8 cellular contexts compared by ENCODE assay signal in the genomic region with DNA sequence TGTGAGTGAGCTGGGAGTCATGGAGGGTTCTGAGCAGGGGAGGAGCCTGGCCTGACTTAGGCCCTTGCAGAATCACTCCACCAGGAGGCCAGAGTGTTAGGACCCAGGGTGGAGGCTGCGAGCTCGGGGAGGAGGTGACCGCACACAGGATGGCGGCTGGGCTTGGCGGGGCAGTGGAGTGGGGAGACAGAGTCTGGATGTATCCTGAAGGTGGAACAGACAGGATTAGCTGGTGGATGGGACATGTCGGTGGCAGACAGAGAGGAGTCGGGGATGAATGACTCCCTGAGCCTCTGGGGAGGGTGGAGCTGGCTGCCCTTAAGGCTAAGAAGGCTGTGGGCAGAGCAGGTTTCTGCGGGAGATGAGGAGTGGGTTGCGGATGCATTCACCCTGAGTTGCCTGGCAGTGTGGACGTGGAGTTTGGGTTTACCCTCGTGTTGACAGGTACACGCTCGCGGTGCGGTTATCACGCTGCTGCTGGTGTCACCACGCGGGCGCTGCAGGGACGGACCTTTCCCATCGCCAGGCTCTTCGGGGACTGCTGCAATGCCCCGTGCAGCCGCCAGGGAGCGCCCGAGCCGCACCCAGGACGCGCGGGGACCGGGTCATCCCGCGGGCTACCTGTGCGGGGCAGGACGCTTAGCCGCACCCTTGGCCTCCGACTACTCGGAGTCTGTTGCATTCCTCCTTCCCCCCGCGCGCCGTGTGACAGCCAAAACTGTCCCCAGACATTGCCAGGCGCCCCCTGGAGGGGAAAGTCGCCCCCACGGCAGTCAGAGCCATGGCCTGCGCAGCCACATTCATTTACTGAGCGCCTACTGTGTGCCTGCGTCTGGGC. TPM values are rescaled to one million over a fixed set of nuclear protein-coding genes. Genes with fewer than 3 reads are reported as not detected.
A peak's percentile ranks its signal among the peaks of the same experiment; 100 is the strongest.
DNase-seq lines count a peak whose midpoint lies in the region; ATAC-seq and TF ChIP-seq lines count a peak whose summit lies in the region.

No MANE protein-coding gene starts in this region.

- H3K27ac ChIP-seq in RWPE1 (no peak overlapping the region), gastroesophageal sphincter (no peak overlapping the region), tibial artery (no peak overlapping the region)

- H3K4me3 ChIP-seq in AG09309 (ENCODE audit: control insufficient read depth, low read depth, low read length) (peak overlapping the region; percentile 14), gastroesophageal sphincter (peak overlapping the region in 1 of 2 donors; percentile 14), tibial artery (peak overlapping the region in 1 of 2 donors; percentile 23)

- H3K4me3 Mint-ChIP-seq in IgD-negative memory B cell, result peak overlapping the region in 2 of 4 donors; percentile 78 to 84

- H3K9me3 ChIP-seq in gastroesophageal sphincter (no peaks in the 10 kb centered on the region), tibial artery (no peaks in the 10 kb centered on the region)

- peak overlapping the region in 2 of 3 donors; percentile 6 to 87 for H3K27ac Mint-ChIP-seq in IgD-negative memory B cell

- intact Hi-C loops in tibial artery (cut with DNase I; ENCODE audit: low total_unique reads), result loop anchor here (2.0 to 10.0 kb wide), 3 partner anchors 234 to 318 kb away; no protein-coding TSS in a partner anchor

- H3K4me1 Mint-ChIP-seq in IgD-negative memory B cell, result peaks cover 5 to 11% (median 5%) of the 10 kb centered on the region in 3 donors

- TF ChIP-seq EP300 in gastroesophageal sphincter (IDR thresholded peaks at IDR 0.05), result no peak

- ATAC-seq in GM18907 (IDR thresholded peaks at IDR 0.05; ENCODE audit: unreplicated experiment), result peak; percentile 66
- ATAC-seq in gastroesophageal sphincter, result peak; percentile 74
- ATAC-seq in omental fat pad (ENCODE audit: low FRiP score), result peak; percentile 59

- H3K27me3 ChIP-seq in gastroesophageal sphincter (peaks cover 18% of the 10 kb centered on the region), tibial artery (no peaks in the 10 kb centered on the region)

- H3K9me3 Mint-ChIP-seq in IgD-negative memory B cell, result no peaks in the 10 kb centered on the region

- H3K4me1 ChIP-seq in gastroesophageal sphincter (peaks cover 0 to 22% (median 4%) of the 10 kb centered on the region in 3 donors), tibial artery (peaks cover 0 to 41% (median 24%) of the 10 kb centered on the region in 4 donors)

- POLR2A ChIA-PET in RWPE1 (lab: Yijun Ruan, JAX; ENCODE audit: low non-redundant PET), result no interaction called here

- TF ChIP-seq POLR2A in gastroesophageal sphincter (IDR thresholded peaks at IDR 0.05), result no peak

- TF ChIP-seq CTCF in AG09309 (IDR thresholded peaks at IDR 0.05; ENCODE audit: control insufficient read depth, insufficient read depth, low read depth, low read length, missing control alignments) (peak; percentile 97), RWPE1 (conservative IDR thresholded peaks at IDR 0.05; ENCODE audit: low read depth) (peak; percentile 100), gastroesophageal sphincter (IDR thresholded peaks at IDR 0.05) (peak; percentile 99 to 100 (median 99)), omental fat pad (IDR thresholded peaks at IDR 0.05) (peak in 2 of 3 donors; percentile 97 to 98), tibial artery (IDR thresholded peaks at IDR 0.05) (peak; percentile 100)

- CTCF ChIA-PET in RWPE1 (lab: Yijun Ruan, JAX), result interaction anchor here (0.6 to 9.4 kb wide), 36 partner anchors 13 to 554 kb away, joined by 3 to 130 read pairs (median 4); no protein-coding TSS in a partner anchor

- WGBS in gastroesophageal sphincter (ENCODE audit: low coverage in 1 of 2), 2 donors, result 33 to 67% methylated on average over 3 to 4 of the region's 48 CpGs

- no peak for DNase-seq in AG09309 (ENCODE audit: low read depth)
- DNase-seq in RWPE1 (ENCODE audit: low spot score), result peak; percentile 93
- peak; percentile 63 for DNase-seq in activated T-helper 9 cell treated with anti-CD3 and anti-CD28 coated beads, Interleukin-2, amount 50 U/mL, for 16 hours (ENCODE audit: low read depth)
- DNase-seq in omental fat pad (ENCODE audit: low spot score), result peak; percentile 69
- peak in 1 of 2 donors; percentile 83 for DNase-seq in tibial artery

- peaks cover 17% of the 10 kb centered on the region for H3K27me3 Mint-ChIP-seq in IgD-negative memory B cell

- H3K36me3 ChIP-seq in gastroesophageal sphincter (no peaks in the 10 kb centered on the region), tibial artery (no peaks in the 10 kb centered on the region)

- no peaks in the 10 kb centered on the region for H3K36me3 Mint-ChIP-seq in IgD-negative memory B cell

RNA-seq across cellular contexts. Expression of a gene that starts 43.0 kb away (rescaled TPM):
- polyA plus RNA-seq in IgD-negative memory B cell, result not detected
- total RNA-seq in gastroesophageal sphincter, result 100 to 1,000 TPM in 3 of 4 donors, 10 to 100 TPM in 1; 75.3 to 169 (median 137) TPM
- total RNA-seq in omental fat pad, result 100 to 1,000 TPM in 3 of 4 donors, 10 to 100 TPM in 1; 77.7 to 229 (median 113) TPM
